ENCODE assay signal across 13 cellular contexts in the genomic region with DNA sequence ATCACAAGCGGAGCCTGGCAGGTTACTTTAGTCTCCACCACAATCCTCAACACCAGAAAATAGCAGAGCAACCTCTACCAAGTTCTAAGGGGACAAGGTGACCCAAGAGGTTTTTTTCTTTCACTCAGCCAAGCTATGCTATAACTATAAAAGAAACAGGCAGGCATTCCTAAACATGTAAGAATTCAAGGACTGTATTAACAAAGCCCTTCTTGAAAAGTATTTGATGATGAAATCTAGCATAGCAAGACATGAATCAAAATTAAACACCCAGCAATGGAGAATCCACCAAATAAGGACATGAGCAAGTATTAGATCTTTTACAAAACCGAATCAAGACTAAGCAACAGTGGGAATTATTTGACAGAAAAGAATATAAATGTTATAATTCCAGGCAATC. TPM values are rescaled to one million over a fixed set of nuclear protein-coding genes. Genes with fewer than 3 reads are reported as not detected.
DNase-seq lines count a peak whose midpoint lies in the region; ATAC-seq and TF ChIP-seq lines count a peak whose summit lies in the region.
"Had no signal": no experiment of that assay in that cellular context is flagged by ENCODE, and none has a peak within 500 bp of the region (broad histone marks: within the 10 kb centered on the region; RNA-seq: fewer than 3 reads in every experiment).

No MANE protein-coding gene starts in this region.

- 0 out of 22 replicates have a peak, but pooled peaks cover 0 to 5% (median 0%) of the 10 kb centered on the region in 11 experiments for H3K36me3 ChIP-seq in BLaER1 treated with 17β-estradiol and CSF1 and Interleukin-3, amounts not matched to agents 10 nM and 100 nM
- no peaks in the 10 kb centered on the region for H3K36me3 ChIP-seq in osteoblast (ENCODE audit: insufficient read depth, low read length)

- peak overlapping the region; percentile 51 to 97 (median 93); a peak in 21 of 22 replicates for H3K27ac ChIP-seq in BLaER1 treated with 17β-estradiol and CSF1 and Interleukin-3, amounts not matched to agents 10 nM and 100 nM
- H3K27ac ChIP-seq in epithelial cell of prostate (peak overlapping the region; percentile 63), osteoblast (ENCODE audit: low read depth, low read length) (peak overlapping the region; percentile 75)

- H3K4me1 ChIP-seq in BLaER1 treated with 17β-estradiol and CSF1 and Interleukin-3, amounts not matched to agents 10 nM and 100 nM: peaks cover 79 to 94% (median 85%) of the 10 kb centered on the region in 10 experiments
- peaks cover 44% of the 10 kb centered on the region for H3K4me1 ChIP-seq in osteoblast (ENCODE audit: insufficient read depth, low read length)

- no peaks in the 10 kb centered on the region for H3K27me3 ChIP-seq in BLaER1 treated with 17β-estradiol and CSF1 and Interleukin-3, amounts not matched to agents 10 nM and 100 nM
- no peaks in the 10 kb centered on the region for H3K27me3 ChIP-seq in osteoblast (ENCODE audit: insufficient read depth, low read length)

- no peaks in the 10 kb centered on the region for H3K79me2 ChIP-seq in osteoblast (ENCODE audit: insufficient read depth, low read length)

- no peak for TF ChIP-seq CTCF in osteoblast (IDR thresholded peaks at IDR 0.05; ENCODE audit: extremely low read depth, low read depth, low read length)

- H3K4me2 ChIP-seq in BLaER1 treated with 17β-estradiol and CSF1 and Interleukin-3, amounts not matched to agents 10 nM and 100 nM: peak overlapping the region; percentile 80 to 92 (median 90)
- peak overlapping the region; percentile 69 for H3K4me2 ChIP-seq in osteoblast (ENCODE audit: insufficient read depth, low read length)

- H3K9me3 ChIP-seq in BLaER1 treated with 17β-estradiol and CSF1 and Interleukin-3, amounts not matched to agents 10 nM and 100 nM (replicated peaks in 1 of 11): peaks cover 0 to 19% (median 8%) of the 10 kb centered on the region in 11 experiments; a peak in 15 of 22 replicates
- H3K9me3 ChIP-seq in osteoblast (ENCODE audit: low read depth, low read length): no peaks in the 10 kb centered on the region

- peak overlapping the region; percentile 10 for H2AFZ ChIP-seq in osteoblast (ENCODE audit: low read length)

- ATAC-seq in GM19395 (IDR thresholded peaks at IDR 0.05; ENCODE audit: unreplicated experiment) (no peak), HG02852 (IDR thresholded peaks at IDR 0.05; ENCODE audit: unreplicated experiment) (no peak)

- peak overlapping the region in 4 of 10 experiments; percentile 13 to 33 (median 28); a peak in 2 of 20 replicates for H3K4me3 ChIP-seq in BLaER1 treated with 17β-estradiol and CSF1 and Interleukin-3, amounts not matched to agents 10 nM and 100 nM
- H3K4me3 ChIP-seq in osteoblast (ENCODE audit: insufficient read depth, low read length): no peak overlapping the region

- H4K20me1 ChIP-seq in BLaER1 treated with 17β-estradiol and CSF1 and Interleukin-3, amounts not matched to agents 10 nM and 100 nM: no peaks in the 10 kb centered on the region
- no peaks in the 10 kb centered on the region for H4K20me1 ChIP-seq in osteoblast (ENCODE audit: insufficient read depth, low read length)

- peak overlapping the region; percentile 13 to 83 (median 79); a peak in 20 of 22 replicates for H3K9ac ChIP-seq in BLaER1 treated with 17β-estradiol and CSF1 and Interleukin-3, amounts not matched to agents 10 nM and 100 nM

- peak; percentile 22 for DNase-seq in LHCN-M2 (ENCODE audit: low read depth)
- no peak for DNase-seq in epithelial cell of prostate (ENCODE audit: low read depth, low spot score)
- DNase-seq in osteoblast (ENCODE audit: insufficient read length, low spot score, missing footprints): no peak
- no peak for DNase-seq in NCI-H2196 treated with DMSO at 0.1 percent for 48 hours (lab: John Stamatoyannopoulos, UW; ENCODE audit: unreplicated experiment)
- DNase-seq in NCI-H2227 treated with DMSO at 0.1 percent for 48 hours (lab: John Stamatoyannopoulos, UW): no peak
- DNase-seq: DMS79 treated with DMSO at 0.1 percent for 48 hours; KG1; NCI-H510A treated with DMSO at 0.1 percent for 48 hours; stimulated activated CD4-positive, alpha-beta T cell treated with anti-CD3 and anti-CD28 coated beads, Interleukin-1b, Interleukin-23, amount 100 ng/mL, for 48 hours had no signal

RNA-seq across cellular contexts. Expression of gene C1QTNF7, which starts 25.7 kb away (rescaled TPM):
- total RNA-seq in LHCN-M2 (2014; rRNA removed) (not detected in 2 replicates), osteoblast (under 0.01 and 0.72 TPM in 2 replicates)
- not detected for polyA plus RNA-seq in LHCN-M2 (2012)
- total RNA-seq: glomerular endothelial cell had no signal
